ENCODE assay signal across 8 cellular contexts in genomic region chr10:29496341-29497162, GRCh38.
DNase-seq lines count a peak whose midpoint lies in the region; ATAC-seq, FAIRE-seq and TF ChIP-seq lines count a peak whose summit lies in the region.

No MANE protein-coding gene starts in this region.

- POLR2A ChIA-PET in CD8-positive, alpha-beta memory T cell (lab: Charles Lee) = no interaction called here

- peak; percentile 25 to 68 (median 34) for DNase-seq in CD8-positive, alpha-beta memory T cell
- DNase-seq in GM20000 (ENCODE audit: low spot score) (peak; percentile 59), MM.1S (peak; percentile 29), WERI-Rb-1 (peak; percentile 63), mammary epithelial cell (peak; percentile 60), keratinocyte (ENCODE audit: low read depth, low spot score) (no peak)
- peak; percentile 33 to 49 (median 39) for DNase-seq in stimulated activated CD4-positive, alpha-beta T cell treated with anti-CD3 and anti-CD28 coated beads, Interleukin-1b, Interleukin-23, amount 100 ng/mL, for 24 hours (ENCODE audit: low read depth in 4 of 4, low spot score in 1 of 4)

- CTCF ChIA-PET in CD8-positive, alpha-beta memory T cell (lab: Charles Lee) = interaction anchor here (0.7 to 2.1 kb wide), 10 partner anchors 10 to 110 kb away, joined by 3 to 7 read pairs (median 4); no protein-coding TSS in a partner anchor
- CTCF ChIA-PET in mammary epithelial cell (lab: Charles Lee; ENCODE audit: low non-redundant PET) = interaction anchor here (0.6 to 0.7 kb wide), 2 partner anchors 102 to 110 kb away, joined by 6 to 10 read pairs; no protein-coding TSS in a partner anchor

- H3K9ac ChIP-seq in MM.1S (ENCODE audit: low read length) (no peak overlapping the region), mammary epithelial cell (ENCODE audit: insufficient read depth, low read length) (no peak overlapping the region), keratinocyte (ENCODE audit: control insufficient read depth, extremely low read depth, insufficient read depth, low read length) (no peak overlapping the region)

- no peaks in the 10 kb centered on the region for H3K9me2 ChIP-seq in MM.1S (replicated peaks; ENCODE audit: insufficient read depth, low read length)

- peaks cover 2 to 30% (median 22%) of the 10 kb centered on the region in 3 donors for H3K36me3 Mint-ChIP-seq in CD8-positive, alpha-beta memory T cell

- H3K27me3 ChIP-seq in CD8-positive, alpha-beta memory T cell (ENCODE audit: insufficient read depth, low read length, poor library complexity, severe bottlenecking) = no peaks in the 10 kb centered on the region
- H3K27me3 ChIP-seq in MM.1S (replicated peaks; ENCODE audit: insufficient read depth, low read length) (no peaks in the 10 kb centered on the region), WERI-Rb-1 (ENCODE audit: insufficient read depth, low read depth, severe bottlenecking) (no peaks in the 10 kb centered on the region), mammary epithelial cell (ENCODE audit: insufficient read depth, low read length) (no peaks in the 10 kb centered on the region), keratinocyte (ENCODE audit: control insufficient read depth, extremely low read depth, insufficient read depth, low read length) (no peaks in the 10 kb centered on the region)

- H3K4me3 Mint-ChIP-seq in CD8-positive, alpha-beta memory T cell = no peak overlapping the region

- no peak overlapping the region for H2AFZ ChIP-seq in MM.1S (ENCODE audit: low read length)
- no peak overlapping the region for H2AFZ ChIP-seq in mammary epithelial cell (ENCODE audit: low read depth, low read length)
- H2AFZ ChIP-seq in keratinocyte (ENCODE audit: control insufficient read depth, low read length) = no peak overlapping the region

- H3K4me1 Mint-ChIP-seq in CD8-positive, alpha-beta memory T cell = peaks cover 0 to 5% (median 5%) of the 10 kb centered on the region in 3 donors

- H3K27me3 Mint-ChIP-seq in CD8-positive, alpha-beta memory T cell = no peaks in the 10 kb centered on the region

- in situ Hi-C loops in mammary epithelial cell (cut with MboI; ENCODE audit: low sequenced_read_pairs in 2 of 2) = no loop called here

- 31% methylated on average over 14 of the region's 14 CpGs for WGBS in mammary epithelial cell (ENCODE audit: low coverage, missing lambda C conversion rate)

- no peak overlapping the region for H3K27ac Mint-ChIP-seq in CD8-positive, alpha-beta memory T cell

- no peak for ATAC-seq in GM21723 (IDR thresholded peaks at IDR 0.05; ENCODE audit: unreplicated experiment)

- intact Hi-C loops in mammary epithelial cell (cut with micrococcal nuclease) = loop anchor here (1.0 to 2.0 kb wide), 2 partner anchors 26 to 119 kb away; no protein-coding TSS in a partner anchor

- H3K9me3 Mint-ChIP-seq in CD8-positive, alpha-beta memory T cell = no peaks in the 10 kb centered on the region

- no peak overlapping the region for H3K27ac ChIP-seq in CD8-positive, alpha-beta memory T cell (ENCODE audit: low read depth, low read length)
- H3K27ac ChIP-seq in MM.1S (ENCODE audit: low read length) (no peak overlapping the region), WERI-Rb-1 (no peak overlapping the region), mammary epithelial cell (ENCODE audit: insufficient read depth, low read depth, low read length) (no peak overlapping the region), keratinocyte (ENCODE audit: control insufficient read depth, insufficient read depth, low read length) (no peak overlapping the region)

- H3K79me2 ChIP-seq in MM.1S (ENCODE audit: low read length) (no peaks in the 10 kb centered on the region), mammary epithelial cell (ENCODE audit: insufficient read depth, low read length) (no peaks in the 10 kb centered on the region), keratinocyte (ENCODE audit: control insufficient read depth, insufficient read depth, low read length) (no peaks in the 10 kb centered on the region)

- BruUV-seq in mammary epithelial cell (replicated peaks; lab: Mats Ljungman, UMichigan) = no TSS peak

- peak; percentile 86 for TF ChIP-seq CTCF in GM20000 (IDR thresholded peaks at IDR 0.05; ENCODE audit: extremely low read depth, missing control alignments)
- TF ChIP-seq CTCF in MM.1S (IDR thresholded peaks at IDR 0.05; ENCODE audit: low read length) = peak; percentile 72
- peak; percentile 74 for TF ChIP-seq CTCF in WERI-Rb-1 (IDR thresholded peaks at IDR 0.05; ENCODE audit: low read depth, low read length)
- TF ChIP-seq CTCF in mammary epithelial cell (conservative IDR thresholded peaks at IDR 0.05 in 1 of 2, IDR thresholded peaks at IDR 0.05 in 1 of 2; ENCODE audit: extremely low read depth in 1 of 2, insufficient read depth in 1 of 2, low read depth in 1 of 2, low read length in 2 of 2) = peak; percentile 94 to 95
- peak; percentile 92 to 96 (median 95) for TF ChIP-seq CTCF in keratinocyte (optimal IDR thresholded peaks at IDR 0.05 in 1 of 3, IDR thresholded peaks at IDR 0.05 in 1 of 3, conservative IDR thresholded peaks at IDR 0.05 in 1 of 3; ENCODE audit: extremely low read depth in 1 of 3, insufficient read depth in 2 of 3, low read length in 3 of 3)

- H4K20me1 ChIP-seq in MM.1S (ENCODE audit: insufficient read depth, low read length) = no peaks in the 10 kb centered on the region
- H4K20me1 ChIP-seq in mammary epithelial cell (ENCODE audit: insufficient read depth, low read length) = no peaks in the 10 kb centered on the region
- no peaks in the 10 kb centered on the region for H4K20me1 ChIP-seq in keratinocyte (ENCODE audit: control insufficient read depth, extremely low read depth, insufficient read depth, low read length)

- H3F3A ChIP-seq in MM.1S (ENCODE audit: insufficient read depth, low read length) = no peaks in the 10 kb centered on the region

- no peaks in the 10 kb centered on the region for H3K9me3 ChIP-seq in CD8-positive, alpha-beta memory T cell (ENCODE audit: low read length)
- H3K9me3 ChIP-seq in MM.1S (replicated peaks; ENCODE audit: insufficient read depth, low read length) (no peaks in the 10 kb centered on the region), WERI-Rb-1 (ENCODE audit: severe bottlenecking) (no peaks in the 10 kb centered on the region), mammary epithelial cell (replicated peaks; ENCODE audit: insufficient read depth, low read length) (no peaks in the 10 kb centered on the region), keratinocyte (ENCODE audit: control insufficient read depth, low read depth, low read length) (no peaks in the 10 kb centered on the region)

- H3K9me1 ChIP-seq in keratinocyte (ENCODE audit: control insufficient read depth, extremely low read depth, insufficient read depth, low read length) = no peaks in the 10 kb centered on the region

- FAIRE-seq in keratinocyte (lab: Jason Lieb, UNC) = peak; percentile 83

- H3K4me2 ChIP-seq in MM.1S (ENCODE audit: low read depth, low read length) = no peak overlapping the region
- H3K4me2 ChIP-seq in mammary epithelial cell (ENCODE audit: insufficient read depth, low read depth, low read length) = no peak overlapping the region
- H3K4me2 ChIP-seq in keratinocyte (ENCODE audit: control insufficient read depth, extremely low read depth, insufficient read depth, low read depth, low read length) = no peak overlapping the region

- no peaks in the 10 kb centered on the region for H3K36me3 ChIP-seq in CD8-positive, alpha-beta memory T cell (ENCODE audit: insufficient read depth, low read length)
- no peaks in the 10 kb centered on the region for H3K36me3 ChIP-seq in MM.1S (replicated peaks; ENCODE audit: insufficient read depth, low read length)
- H3K36me3 ChIP-seq in WERI-Rb-1 = no peaks in the 10 kb centered on the region
- H3K36me3 ChIP-seq in mammary epithelial cell (ENCODE audit: insufficient read depth, low read length) = peaks cover 9% of the 10 kb centered on the region
- H3K36me3 ChIP-seq in keratinocyte (ENCODE audit: control insufficient read depth in 2 of 2, extremely low read depth in 1 of 2, insufficient read depth in 2 of 2, low read length in 2 of 2) = peaks cover 21 to 23% of the 10 kb centered on the region in 2 experiments

- H3K4me1 ChIP-seq in CD8-positive, alpha-beta memory T cell (ENCODE audit: insufficient read depth, low read length) = no peaks in the 10 kb centered on the region
- H3K4me1 ChIP-seq in MM.1S (ENCODE audit: low read length) (no peaks in the 10 kb centered on the region), mammary epithelial cell (ENCODE audit: insufficient read depth, low read length) (peaks cover 3% of the 10 kb centered on the region), keratinocyte (ENCODE audit: control insufficient read depth, extremely low read depth, insufficient read depth, low read length) (peaks cover 3% of the 10 kb centered on the region)

- dilution Hi-C loops in mammary epithelial cell (cut with HindIII; ENCODE audit: low sequenced_read_pairs) = no loop called here
- dilution Hi-C loops in keratinocyte (cut with MboI; ENCODE audit: extremely low pct_ligation_motif_present, low sequenced_read_pairs) = no loop called here

- H3K4me3 ChIP-seq in CD8-positive, alpha-beta memory T cell (ENCODE audit: low read length) = no peak overlapping the region
- no peak overlapping the region for H3K4me3 ChIP-seq in MM.1S (ENCODE audit: low read length)
- H3K4me3 ChIP-seq in WERI-Rb-1 (ENCODE audit: low read depth, low read length) = no peak overlapping the region
- no peak overlapping the region for H3K4me3 ChIP-seq in mammary epithelial cell (replicated peaks in 1 of 3; ENCODE audit: insufficient read depth in 1 of 3, low read depth in 2 of 3, low read length in 3 of 3)
- no peak overlapping the region for H3K4me3 ChIP-seq in keratinocyte (ENCODE audit: control insufficient read depth in 2 of 3, extremely low read depth in 1 of 3, insufficient read depth in 2 of 3, low read depth in 1 of 3, low read length in 3 of 3)
